16 cellular contexts compared by ENCODE assay signal in genomic region chr12:4975574-4975973, GRCh38.
DNase-seq lines count a peak whose midpoint lies in the region; ATAC-seq and TF ChIP-seq lines count a peak whose summit lies in the region.
"Had no signal": no experiment of that assay in that cellular context is flagged by ENCODE, and none has a peak within 500 bp of the region (broad histone marks: within the 10 kb centered on the region; RNA-seq: fewer than 3 reads in every experiment).

No MANE protein-coding gene starts in this region.

- H3K9me3 Mint-ChIP-seq in neural progenitor cell, result no peaks in the 10 kb centered on the region
- no peaks in the 10 kb centered on the region for H3K9me3 Mint-ChIP-seq in stimulated activated naive B cell treated with anti-CD40 and anti-IgM and Interleukin-4, amounts not matched to agents 10 μg/mL and 1 μg/mL and 100 μg/mL, for 72 hours
- H3K9me3 Mint-ChIP-seq in natural killer cell, result no peaks in the 10 kb centered on the region
- H3K9me3 Mint-ChIP-seq: activated naive CD4-positive, alpha-beta T cell treated with anti-CD3 and anti-CD28 coated beads, Interleukin-2, amount 50 U/mL, for 72 hours; CD4-positive, alpha-beta T cell had no signal

- TF ChIP-seq CTCF in LNCAP (IDR thresholded peaks at IDR 0.05) (peak; percentile 40; the same call in 1 of the 2 replicates), brain microvascular endothelial cell (IDR thresholded peaks at IDR 0.05; ENCODE audit: low read depth, low read length, missing control alignments) (peak; percentile 29), neural progenitor cell (IDR thresholded peaks at IDR 0.05) (peak; percentile 16), natural killer cell (IDR thresholded peaks at IDR 0.05) (no peak)

- no peaks in the 10 kb centered on the region for H3K4me1 Mint-ChIP-seq in neural progenitor cell
- H3K4me1 Mint-ChIP-seq in stimulated activated naive B cell treated with anti-CD40 and anti-IgM and Interleukin-4, amounts not matched to agents 10 μg/mL and 1 μg/mL and 100 μg/mL, for 72 hours, result peaks cover 0 to 2% of the 10 kb centered on the region in 2 donors
- no peaks in the 10 kb centered on the region for H3K4me1 Mint-ChIP-seq in natural killer cell

- no peak overlapping the region for H3K9ac ChIP-seq in neural progenitor cell

- H3K36me3 Mint-ChIP-seq in neural progenitor cell (no peaks in the 10 kb centered on the region), natural killer cell (no peaks in the 10 kb centered on the region)
- no peaks in the 10 kb centered on the region for H3K36me3 Mint-ChIP-seq in stimulated activated naive B cell treated with anti-CD40 and anti-IgM and Interleukin-4, amounts not matched to agents 10 μg/mL and 1 μg/mL and 100 μg/mL, for 72 hours
- H3K36me3 Mint-ChIP-seq: activated naive CD4-positive, alpha-beta T cell treated with anti-CD3 and anti-CD28 coated beads, Interleukin-2, amount 50 U/mL, for 72 hours had no signal

- in situ Hi-C loops in G401 (cut with HindIII; ENCODE audit: low sequenced_read_pairs) (no loop called here), brain microvascular endothelial cell (cut with HindIII; ENCODE audit: low pct_ligation_motif_present, low sequenced_read_pairs) (no loop called here)

- H2AFZ ChIP-seq in neural progenitor cell (replicated peaks), result peak overlapping the region; percentile 60

- H3K4me3 ChIP-seq in brain microvascular endothelial cell (ENCODE audit: low read depth, low read length), result no peak overlapping the region
- no peak overlapping the region for H3K4me3 ChIP-seq in neural progenitor cell
- H3K4me3 ChIP-seq: lower lobe of right lung, SK-N-MC had no signal

- H3K4me3 Mint-ChIP-seq in neural progenitor cell, result no peak overlapping the region
- H3K4me3 Mint-ChIP-seq in stimulated activated naive B cell treated with anti-CD40 and anti-IgM and Interleukin-4, amounts not matched to agents 10 μg/mL and 1 μg/mL and 100 μg/mL, for 72 hours, result no peak overlapping the region
- H3K4me3 Mint-ChIP-seq in natural killer cell, result no peak overlapping the region
- H3K4me3 Mint-ChIP-seq: CD4-positive, alpha-beta T cell had no signal

- H3K36me3 ChIP-seq in brain microvascular endothelial cell (replicated peaks), result no peaks in the 10 kb centered on the region
- no peaks in the 10 kb centered on the region for H3K36me3 ChIP-seq in neural progenitor cell
- H3K36me3 ChIP-seq: lower lobe of right lung had no signal

- no peaks in the 10 kb centered on the region for H3K79me2 ChIP-seq in neural progenitor cell (ENCODE audit: low read depth)

- H3K27ac ChIP-seq in brain microvascular endothelial cell (no peak overlapping the region), neural progenitor cell (no peak overlapping the region)
- H3K27ac ChIP-seq: lower lobe of right lung, SK-N-MC had no signal

- H3K9me3 ChIP-seq in neural progenitor cell (ENCODE audit: low read depth), result no peaks in the 10 kb centered on the region
- H3K9me3 ChIP-seq: lower lobe of right lung had no signal

- no peaks in the 10 kb centered on the region for H3K27me3 ChIP-seq in brain microvascular endothelial cell (replicated peaks)
- H3K27me3 ChIP-seq in neural progenitor cell, result peaks cover 20% of the 10 kb centered on the region

- no peak for ATAC-seq in stimulated activated naive B cell treated with anti-CD40 and anti-IgM and Interleukin-4, amounts not matched to agents 10 μg/mL and 1 μg/mL and 100 μg/mL, for 72 hours (replicated peaks)
- ATAC-seq in GM18502 (IDR thresholded peaks at IDR 0.05; ENCODE audit: poor library complexity, unreplicated experiment) (no peak), natural killer cell (no peak)
- ATAC-seq: activated naive CD4-positive, alpha-beta T cell treated with anti-CD3 and anti-CD28 coated beads, Interleukin-2, amount 50 U/mL, for 72 hours had no signal

- H3K4me2 ChIP-seq in neural progenitor cell, result no peak overlapping the region

- intact Hi-C loops in natural killer cell (cut with micrococcal nuclease), result no loop called here

- no peak overlapping the region for H3K27ac Mint-ChIP-seq in neural progenitor cell
- H3K27ac Mint-ChIP-seq in stimulated activated naive B cell treated with anti-CD40 and anti-IgM and Interleukin-4, amounts not matched to agents 10 μg/mL and 1 μg/mL and 100 μg/mL, for 72 hours, result no peak overlapping the region
- H3K27ac Mint-ChIP-seq in natural killer cell, result no peak overlapping the region
- H3K27ac Mint-ChIP-seq: activated naive CD4-positive, alpha-beta T cell treated with anti-CD3 and anti-CD28 coated beads, Interleukin-2, amount 50 U/mL, for 72 hours; CD4-positive, alpha-beta T cell had no signal

- H4K20me1 ChIP-seq in neural progenitor cell (ENCODE audit: low read depth), result no peaks in the 10 kb centered on the region

- peaks cover 5% of the 10 kb centered on the region for H3K4me1 ChIP-seq in neural progenitor cell
- H3K4me1 ChIP-seq: lower lobe of right lung had no signal

- peak; percentile 89 for DNase-seq in G401 (ENCODE audit: low spot score)
- DNase-seq in brain microvascular endothelial cell, result no peak
- DNase-seq in neural progenitor cell (ENCODE audit: low spot score), result peak; percentile 50
- no peak for DNase-seq in stimulated activated naive B cell treated with anti-CD40 and anti-IgM and Interleukin-4, amounts not matched to agents 10 μg/mL and 1 μg/mL and 100 μg/mL, for 72 hours
- DNase-seq in NCI-H345 (lab: John Stamatoyannopoulos, UW), result no peak
- no peak for DNase-seq in natural killer cell
- DNase-seq: CD4-positive, alpha-beta T cell; central memory CD4-positive, alpha-beta T cell; GDM1; lower lobe of right lung; NCI-H1436 treated with DMSO at 0.1 percent for 48 hours; NK-92 treated with Interleukin-12 subunit alpha and Interleukin-12 subunit beta, amount 100 ng/mL, for 24 hours had no signal

- H3F3A ChIP-seq in neural progenitor cell (ENCODE audit: low read depth), result no peaks in the 10 kb centered on the region

- H3K27me3 Mint-ChIP-seq in neural progenitor cell (ENCODE audit: insufficient read depth, low read depth), result no peaks in the 10 kb centered on the region
- H3K27me3 Mint-ChIP-seq in stimulated activated naive B cell treated with anti-CD40 and anti-IgM and Interleukin-4, amounts not matched to agents 10 μg/mL and 1 μg/mL and 100 μg/mL, for 72 hours, result peaks cover 31 to 44% of the 10 kb centered on the region in 2 donors
- H3K27me3 Mint-ChIP-seq in natural killer cell (ENCODE audit: low read depth in 2 of 2), result peaks cover 10 to 14% of the 10 kb centered on the region in 2 donors

Comparison
In these comparisons a context has a peak if more than half of its experiments do, and no peak if none do; other contexts are left out.
1. DNase-seq: peak in G401 (single experiment) and neural progenitor cell (single experiment); none in brain microvascular endothelial cell (single experiment), stimulated activated naive B cell treated with anti-CD40 and anti-IgM and Interleukin-4, amounts not matched to agents 10 μg/mL and 1 μg/mL and 100 μg/mL, for 72 hours (single experiment), NCI-H345 (single experiment) and natural killer cell (single experiment).